In the genomic region with DNA sequence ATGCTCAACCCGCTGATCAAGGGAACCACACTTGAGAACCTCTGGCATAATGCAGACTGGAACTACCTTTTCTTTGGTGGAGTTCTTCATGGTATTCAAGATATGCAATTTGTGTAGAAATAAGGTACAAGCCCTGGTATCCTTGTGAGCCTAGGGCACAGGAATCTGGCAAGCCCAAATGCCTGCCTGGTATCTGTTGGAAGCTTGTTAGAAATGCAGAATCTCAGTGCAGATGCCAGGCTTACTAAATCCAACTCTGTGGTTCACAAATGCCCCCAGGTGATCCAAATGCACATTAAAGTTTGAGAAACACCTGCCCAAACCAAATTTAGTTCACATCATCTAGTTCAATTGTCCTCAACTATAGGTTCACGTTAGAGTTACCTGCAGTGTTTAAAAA, we compare ENCODE assay signal across 24 cellular contexts.
"Had no signal": no experiment of that assay in that cellular context is flagged by ENCODE, and none has a peak within 500 bp of the region (broad histone marks: within the 10 kb centered on the region; RNA-seq: fewer than 3 reads in every experiment).

No MANE protein-coding gene starts in this region.

- H3K4me3 Mint-ChIP-seq: activated CD4-positive, alpha-beta memory T cell treated with anti-CD3 and anti-CD28 coated beads, Interleukin-2, amount 10 ng/mL, durations not matched to agents 7 days and 5 days; activated CD4-positive, alpha-beta T cell treated with anti-CD3 and anti-CD28 coated beads for 36 hours; activated naive CD4-positive, alpha-beta T cell treated with anti-CD3 and anti-CD28 coated beads for 36 hours; activated naive CD8-positive, alpha-beta T cell; activated T-helper 17 cell treated with anti-CD3 and anti-CD28 coated beads, Interleukin-2, amount 50 U/mL, for 72 hours; brain had no signal

- H3K36me3 Mint-ChIP-seq: activated naive CD8-positive, alpha-beta T cell; brain had no signal

- H3K4me3 ChIP-seq: SJCRH30 had no signal

- H3K9me3 Mint-ChIP-seq: activated CD4-positive, alpha-beta memory T cell treated with anti-CD3 and anti-CD28 coated beads, Interleukin-2, amount 10 ng/mL, durations not matched to agents 7 days and 5 days; activated naive CD4-positive, alpha-beta T cell treated with anti-CD3 and anti-CD28 coated beads for 36 hours; activated T-helper 17 cell treated with anti-CD3 and anti-CD28 coated beads, Interleukin-2, amount 50 U/mL, for 72 hours; brain had no signal

- DNase-seq: activated CD4-positive, alpha-beta memory T cell treated with anti-CD3 and anti-CD28 coated beads, Interleukin-2, amount 10 ng/mL, durations not matched to agents 7 days and 5 days; activated CD4-positive, alpha-beta T cell treated with anti-CD3 and anti-CD28 coated beads for 36 hours; activated CD4-positive, alpha-beta T cell treated with anti-CD3 and anti-CD28 coated beads, Interleukin-2, amount 50 U/mL, for 1 hour; activated CD4-positive, CD25-positive, alpha-beta regulatory T cell; activated gamma-delta T cell; activated naive CD4-positive, alpha-beta T cell treated with anti-CD3 and anti-CD28 coated beads for 36 hours; activated T-cell treated with anti-CD3 and anti-CD28 coated beads for 4 hours; activated T-cell treated with anti-CD3 and anti-CD28 coated beads, Interleukin-2, amount 50 U/mL, for 48 hours; amygdala; Kasumi-1; KBM-7; NCI-H1092; NCI-H1436; NCI-H187 treated with DMSO at 0.1 percent for 48 hours; NCI-H2081 treated with DMSO at 0.1 percent for 48 hours; NCI-H2171 treated with DMSO at 0.1 percent for 48 hours; NCI-H526; PC-3; SJCRH30; SK-N-SH; T-helper 1 cell had no signal

- H3K27ac Mint-ChIP-seq: activated CD4-positive, alpha-beta memory T cell treated with anti-CD3 and anti-CD28 coated beads, Interleukin-2, amount 10 ng/mL, durations not matched to agents 7 days and 5 days; activated CD4-positive, alpha-beta T cell treated with anti-CD3 and anti-CD28 coated beads for 36 hours; activated naive CD4-positive, alpha-beta T cell treated with anti-CD3 and anti-CD28 coated beads for 36 hours; activated naive CD8-positive, alpha-beta T cell; activated T-helper 17 cell treated with anti-CD3 and anti-CD28 coated beads, Interleukin-2, amount 50 U/mL, for 72 hours had no signal

- ATAC-seq: activated CD4-positive, alpha-beta T cell treated with anti-CD3 and anti-CD28 coated beads for 36 hours; activated T-helper 17 cell treated with anti-CD3 and anti-CD28 coated beads, Interleukin-2, amount 50 U/mL, for 72 hours; PC-3 had no signal

- H3K4me1 Mint-ChIP-seq: activated CD4-positive, alpha-beta memory T cell treated with anti-CD3 and anti-CD28 coated beads, Interleukin-2, amount 10 ng/mL, durations not matched to agents 7 days and 5 days; activated CD4-positive, alpha-beta T cell treated with anti-CD3 and anti-CD28 coated beads for 36 hours; activated T-helper 17 cell treated with anti-CD3 and anti-CD28 coated beads, Interleukin-2, amount 50 U/mL, for 72 hours had no signal

- H3K27me3 Mint-ChIP-seq: activated CD4-positive, alpha-beta memory T cell treated with anti-CD3 and anti-CD28 coated beads, Interleukin-2, amount 10 ng/mL, durations not matched to agents 7 days and 5 days; activated CD4-positive, alpha-beta T cell treated with anti-CD3 and anti-CD28 coated beads for 36 hours; activated naive CD8-positive, alpha-beta T cell; brain had no signal
